ENCODE assay signal across 8 cellular contexts in genomic region chr16:53372942-53373871, GRCh38.
DNase-seq lines count a peak whose midpoint lies in the region; ATAC-seq, FAIRE-seq and TF ChIP-seq lines count a peak whose summit lies in the region.

No MANE protein-coding gene starts in this region.

- ATAC-seq in GM19438 (IDR thresholded peaks at IDR 0.05; ENCODE audit: low read depth, unreplicated experiment) (peak; percentile 84), T-helper 17 cell (peak; percentile 98), GM12878 (peak; percentile 49; the same call in 2 of the 3 replicates), naive B cell (ENCODE audit: low read depth in 2 of 2) (peak; percentile 47 to 86)

- TF ChIP-seq RAD21 in GM12878 (IDR thresholded peaks at IDR 0.05; ENCODE audit: insufficient read depth, low read depth, low read length), result no peak

- in situ Hi-C loops in GM12878 (cut with MboI), result no loop called here

- H3K4me2 ChIP-seq in GM12878 (ENCODE audit: control insufficient read depth, insufficient read depth), result no peak overlapping the region
- H3K4me2 ChIP-seq in OCI-LY7 (ENCODE audit: low read length), result no peak overlapping the region

- H3K27ac Mint-ChIP-seq in T-helper 17 cell, result peak overlapping the region; percentile 94
- no peak overlapping the region for H3K27ac Mint-ChIP-seq in naive B cell

- WGBS in GM12878 (ENCODE audit: insufficient coverage, insufficient replicate concordance, low lambda C conversion rate, missing lambda C conversion rate), result 69% methylated on average over 61 of the region's 62 CpGs
- 22 to 26% methylated on average over 28 to 58 of the region's 62 CpGs for WGBS in testis, 2 donors

- TF ChIP-seq EP300 in GM12878 (IDR thresholded peaks at IDR 0.05; ENCODE audit: borderline replicate concordance in 1 of 2, control insufficient read depth in 1 of 2, low read depth in 2 of 2, low read length in 2 of 2), result no peak

- no peak overlapping the region for H3K4me3 Mint-ChIP-seq in T-helper 17 cell
- peak overlapping the region in 7 of 8 donors; percentile 33 to 86 (median 75) for H3K4me3 Mint-ChIP-seq in naive B cell

- H3K27ac ChIP-seq in GM12878 (ENCODE audit: control insufficient read depth, insufficient read depth) (no peak overlapping the region), testis (no peak overlapping the region), OCI-LY7 (ENCODE audit: low read depth, low read length, poor library complexity, severe bottlenecking) (no peak overlapping the region)

- H3K27me3 ChIP-seq in GM12878 (replicated peaks in 1 of 2; ENCODE audit: control insufficient read depth in 2 of 2, insufficient read depth in 2 of 2, low read length in 1 of 2), result no peaks in the 10 kb centered on the region; a peak in 1 of 4 replicates
- H3K27me3 ChIP-seq in testis, result no peaks in the 10 kb centered on the region

- TF ChIP-seq CTCF in GM12878 (IDR thresholded peaks at IDR 0.05 in 2 of 3, conservative IDR thresholded peaks at IDR 0.05 in 1 of 3; ENCODE audit: control insufficient read depth in 2 of 3, extremely low read depth in 1 of 3, insufficient read depth in 1 of 3, low read depth in 3 of 3, low read length in 3 of 3) (no peak), testis (IDR thresholded peaks at IDR 0.05) (no peak), OCI-LY7 (conservative IDR thresholded peaks at IDR 0.05; ENCODE audit: low read length) (no peak)

- TF ChIP-seq POLR2A in GM12878 (IDR thresholded peaks at IDR 0.05; ENCODE audit: low read depth, low read length), result no peak
- no peak for TF ChIP-seq POLR2A in testis (IDR thresholded peaks at IDR 0.05)

- FAIRE-seq in GM12878 (lab: Jason Lieb, UNC), result no peak

- H3K4me3 ChIP-seq in GM12878, result no peak overlapping the region
- H3K4me3 ChIP-seq in testis, result peak overlapping the region; percentile 39 to 54
- H3K4me3 ChIP-seq in OCI-LY7 (ENCODE audit: low read depth, low read length, poor library complexity, severe bottlenecking), result no peak overlapping the region

- SMC1A ChIA-PET in GM12878 (lab: Charles Lee; ENCODE audit: uncharacterized antibody, unreplicated experiment), result no interaction called here

- H2AFZ ChIP-seq in GM12878 (ENCODE audit: control insufficient read depth, low read depth, low read length), result no peak overlapping the region
- no peak overlapping the region for H2AFZ ChIP-seq in OCI-LY7 (ENCODE audit: low read length)

- peaks cover 5% of the 10 kb centered on the region for H3K36me3 Mint-ChIP-seq in T-helper 17 cell (ENCODE audit: low read depth)
- H3K36me3 Mint-ChIP-seq in naive B cell, result no peaks in the 10 kb centered on the region

- BruUV-seq in GM12878 (replicated peaks; lab: Mats Ljungman, UMichigan) (no TSS peak), OCI-LY7 (replicated peaks; lab: Mats Ljungman, UMichigan) (no TSS peak)

- CTCF ChIA-PET in GM12878 (lab: Yijun Ruan, JAX) (interaction anchor here (0.7 to 1.5 kb wide), 2 partner anchors 84 to 431 kb away, joined by 3 read pairs; no protein-coding TSS in a partner anchor), OCI-LY7 (lab: Charles Lee; ENCODE audit: unreplicated experiment) (no interaction called here)

- H3K27me3 Mint-ChIP-seq in T-helper 17 cell (peaks cover 5% of the 10 kb centered on the region), naive B cell (peaks cover 12 to 39% (median 20%) of the 10 kb centered on the region in 3 donors)

- H3K9me3 ChIP-seq in T-helper 17 cell (ENCODE audit: control insufficient read depth, low read length, poor library complexity, severe bottlenecking) (no peaks in the 10 kb centered on the region), GM12878 (replicated peaks; ENCODE audit: control insufficient read depth, insufficient read depth, low read length) (no peaks in the 10 kb centered on the region; the same call in 2 of the 3 replicates), testis (no peaks in the 10 kb centered on the region), OCI-LY7 (ENCODE audit: low read length) (no peaks in the 10 kb centered on the region)

- H3K9ac ChIP-seq in GM12878 (ENCODE audit: control insufficient read depth, insufficient read depth, low read length), result no peak overlapping the region

- POLR2A ChIA-PET in GM12878 (lab: Charles Lee) (no interaction called here), OCI-LY7 (lab: Charles Lee) (no interaction called here)

- no peaks in the 10 kb centered on the region for H4K20me1 ChIP-seq in GM12878 (ENCODE audit: control insufficient read depth, insufficient read depth)
- no peaks in the 10 kb centered on the region for H4K20me1 ChIP-seq in OCI-LY7 (ENCODE audit: insufficient read depth, low read length)

- H3K36me3 ChIP-seq in GM12878 (ENCODE audit: control insufficient read depth in 2 of 2, insufficient read depth in 2 of 2, low read length in 1 of 2), result no peaks in the 10 kb centered on the region
- no peaks in the 10 kb centered on the region for H3K36me3 ChIP-seq in testis (ENCODE audit: low read depth, missing control alignments)
- no peaks in the 10 kb centered on the region for H3K36me3 ChIP-seq in OCI-LY7 (ENCODE audit: insufficient read depth, low read length)

- no peaks in the 10 kb centered on the region for H3K4me1 ChIP-seq in GM12878 (ENCODE audit: control insufficient read depth, insufficient read depth, low read length)
- H3K4me1 ChIP-seq in testis, result no peaks in the 10 kb centered on the region
- no peaks in the 10 kb centered on the region for H3K4me1 ChIP-seq in OCI-LY7 (ENCODE audit: insufficient read depth, low read length, poor library complexity, severe bottlenecking)

- H3K9me3 Mint-ChIP-seq in naive B cell, result no peaks in the 10 kb centered on the region

- DNase-seq in T-helper 17 cell (peak; percentile 55 to 74 (median 68)), GM12878 (ENCODE audit: low read depth, low spot score) (no peak), naive B cell (peak; percentile 58), testis (peak; percentile 69), putamen (ENCODE audit: low spot score) (no peak), NCI-H226 (no peak), OCI-LY7 (ENCODE audit: low spot score) (no peak)

- H3K9me2 ChIP-seq in OCI-LY7 (ENCODE audit: insufficient read depth, low read length), result no peaks in the 10 kb centered on the region

- H3K4me1 Mint-ChIP-seq in T-helper 17 cell, result peaks cover 28% of the 10 kb centered on the region
- H3K4me1 Mint-ChIP-seq in naive B cell, result peaks cover 10 to 12% (median 12%) of the 10 kb centered on the region in 3 donors

- intact Hi-C loops in GM12878 (cut with micrococcal nuclease; ENCODE audit: unreplicated experiment), result no loop called here
- intact Hi-C loops in testis (cut with DNase I; ENCODE audit: low total_unique reads), result no loop called here
- intact Hi-C loops in OCI-LY7 (cut with micrococcal nuclease; ENCODE audit: unreplicated experiment), result no loop called here

- RAD21 ChIA-PET in GM12878 (lab: Charles Lee; ENCODE audit: unreplicated experiment), result no interaction called here

- H3K79me2 ChIP-seq in GM12878 (ENCODE audit: control insufficient read depth, insufficient read depth, low read length), result no peaks in the 10 kb centered on the region
- H3K79me2 ChIP-seq in OCI-LY7 (ENCODE audit: insufficient read depth, low read depth, low read length), result no peaks in the 10 kb centered on the region

TF ChIP-seq in GM12878, 131 proteins besides CTCF, POLR2A, EP300 and RAD21 (continues in another document):
- no peak for TF ChIP-seq ZZZ3 (IDR thresholded peaks at IDR 0.05; ENCODE audit: control insufficient read depth, insufficient read length, low read depth)
- TF ChIP-seq CEBPB (IDR thresholded peaks at IDR 0.05; ENCODE audit: borderline replicate concordance in 1 of 2, low read depth in 2 of 2, low read length in 2 of 2), result no peak
- TF ChIP-seq, protein P1, sequence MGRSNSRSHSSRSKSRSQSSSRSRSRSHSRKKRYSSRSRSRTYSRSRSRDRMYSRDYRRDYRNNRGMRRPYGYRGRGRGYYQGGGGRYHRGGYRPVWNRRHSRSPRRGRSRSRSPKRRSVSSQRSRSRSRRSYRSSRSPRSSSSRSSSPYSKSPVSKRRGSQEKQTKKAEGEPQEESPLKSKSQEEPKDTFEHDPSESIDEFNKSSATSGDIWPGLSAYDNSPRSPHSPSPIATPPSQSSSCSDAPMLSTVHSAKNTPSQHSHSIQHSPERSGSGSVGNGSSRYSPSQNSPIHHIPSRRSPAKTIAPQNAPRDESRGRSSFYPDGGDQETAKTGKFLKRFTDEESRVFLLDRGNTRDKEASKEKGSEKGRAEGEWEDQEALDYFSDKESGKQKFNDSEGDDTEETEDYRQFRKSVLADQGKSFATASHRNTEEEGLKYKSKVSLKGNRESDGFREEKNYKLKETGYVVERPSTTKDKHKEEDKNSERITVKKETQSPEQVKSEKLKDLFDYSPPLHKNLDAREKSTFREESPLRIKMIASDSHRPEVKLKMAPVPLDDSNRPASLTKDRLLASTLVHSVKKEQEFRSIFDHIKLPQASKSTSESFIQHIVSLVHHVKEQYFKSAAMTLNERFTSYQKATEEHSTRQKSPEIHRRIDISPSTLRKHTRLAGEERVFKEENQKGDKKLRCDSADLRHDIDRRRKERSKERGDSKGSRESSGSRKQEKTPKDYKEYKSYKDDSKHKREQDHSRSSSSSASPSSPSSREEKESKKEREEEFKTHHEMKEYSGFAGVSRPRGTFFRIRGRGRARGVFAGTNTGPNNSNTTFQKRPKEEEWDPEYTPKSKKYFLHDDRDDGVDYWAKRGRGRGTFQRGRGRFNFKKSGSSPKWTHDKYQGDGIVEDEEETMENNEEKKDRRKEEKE (IDR thresholded peaks at IDR 0.05), result no peak
- TF ChIP-seq, protein P2, sequence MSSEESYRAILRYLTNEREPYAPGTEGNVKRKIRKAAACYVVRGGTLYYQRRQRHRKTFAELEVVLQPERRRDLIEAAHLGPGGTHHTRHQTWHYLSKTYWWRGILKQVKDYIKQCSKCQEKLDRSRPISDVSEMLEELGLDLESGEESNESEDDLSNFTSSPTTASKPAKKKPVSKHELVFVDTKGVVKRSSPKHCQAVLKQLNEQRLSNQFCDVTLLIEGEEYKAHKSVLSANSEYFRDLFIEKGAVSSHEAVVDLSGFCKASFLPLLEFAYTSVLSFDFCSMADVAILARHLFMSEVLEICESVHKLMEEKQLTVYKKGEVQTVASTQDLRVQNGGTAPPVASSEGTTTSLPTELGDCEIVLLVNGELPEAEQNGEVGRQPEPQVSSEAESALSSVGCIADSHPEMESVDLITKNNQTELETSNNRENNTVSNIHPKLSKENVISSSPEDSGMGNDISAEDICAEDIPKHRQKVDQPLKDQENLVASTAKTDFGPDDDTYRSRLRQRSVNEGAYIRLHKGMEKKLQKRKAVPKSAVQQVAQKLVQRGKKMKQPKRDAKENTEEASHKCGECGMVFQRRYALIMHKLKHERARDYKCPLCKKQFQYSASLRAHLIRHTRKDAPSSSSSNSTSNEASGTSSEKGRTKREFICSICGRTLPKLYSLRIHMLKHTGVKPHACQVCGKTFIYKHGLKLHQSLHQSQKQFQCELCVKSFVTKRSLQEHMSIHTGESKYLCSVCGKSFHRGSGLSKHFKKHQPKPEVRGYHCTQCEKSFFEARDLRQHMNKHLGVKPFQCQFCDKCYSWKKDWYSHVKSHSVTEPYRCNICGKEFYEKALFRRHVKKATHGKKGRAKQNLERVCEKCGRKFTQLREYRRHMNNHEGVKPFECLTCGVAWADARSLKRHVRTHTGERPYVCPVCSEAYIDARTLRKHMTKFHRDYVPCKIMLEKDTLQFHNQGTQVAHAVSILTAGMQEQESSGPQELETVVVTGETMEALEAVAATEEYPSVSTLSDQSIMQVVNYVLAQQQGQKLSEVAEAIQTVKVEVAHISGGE (CRISPR knock-in tag; IDR thresholded peaks at IDR 0.05), result no peak
- no peak for TF ChIP-seq SMAD1 (IDR thresholded peaks at IDR 0.05; ENCODE audit: low read depth, partially characterized antibody)

Comparison
In these comparisons a context has a peak if more than half of its experiments do, and no peak if none do; other contexts are left out.
1. DNase-seq: peak in T-helper 17 cell (3 of 3), naive B cell (single experiment) and testis (single experiment); none in GM12878 (single experiment), putamen (single experiment), NCI-H226 (single experiment) and OCI-LY7 (single experiment).
2. H3K4me3 ChIP-seq: peak in testis (2 of 2); none in GM12878 (single experiment) and OCI-LY7 (single experiment).
3. Peak in every context shown above with its lines, with median percentiles within 50 percentile points of each other: ATAC-seq.